ENCODE assay signal across 9 cellular contexts in genomic region chr12:401235-402126, GRCh38. TPM values are rescaled to one million over a fixed set of nuclear protein-coding genes. Genes with fewer than 3 reads are reported as not detected.
DNase-seq lines count a peak whose midpoint lies in the region; ATAC-seq and TF ChIP-seq lines count a peak whose summit lies in the region.
"Had no signal": no experiment of that assay in that cellular context is flagged by ENCODE, and none has a peak within 500 bp of the region (broad histone marks: within the 10 kb centered on the region; RNA-seq: fewer than 3 reads in every experiment).

TSS of gene CCDC77 (plus strand) at chr12:401644. CDS start at chr12:409384, 7,740 bp downstream.

- intact Hi-C loops in activated CD4-positive, alpha-beta memory T cell treated with anti-CD3 and anti-CD28 coated beads for 36 hours (cut with micrococcal nuclease) = loop anchor here (1.0 kb wide), 1 partner anchor 12 kb away; the partner anchor contains the start of gene KDM5A

- no peaks in the 10 kb centered on the region for H3K9me3 Mint-ChIP-seq in activated CD4-positive, alpha-beta memory T cell treated with anti-CD3 and anti-CD28 coated beads for 36 hours
- H3K9me3 Mint-ChIP-seq: nephron had no signal

- no peaks in the 10 kb centered on the region for H3K9me3 ChIP-seq in mucosa of stomach (ENCODE audit: control insufficient read depth, low read length)

- no peak within 1 kb of the TSS for H3K27ac Mint-ChIP-seq in activated CD4-positive, alpha-beta memory T cell treated with anti-CD3 and anti-CD28 coated beads for 36 hours
- H3K27ac Mint-ChIP-seq: nephron had no signal

- H3K4me3 ChIP-seq in BJ (ENCODE audit: low read depth, low read length) = peak within 1 kb of the TSS; percentile 75
- peak within 1 kb of the TSS; percentile 97 for H3K4me3 ChIP-seq in mucosa of stomach (ENCODE audit: low read length)

- H3K4me3 Mint-ChIP-seq in activated CD4-positive, alpha-beta memory T cell treated with anti-CD3 and anti-CD28 coated beads for 36 hours = no peak within 1 kb of the TSS
- H3K4me3 Mint-ChIP-seq: nephron had no signal

- no peaks in the 10 kb centered on the region for H3K36me3 Mint-ChIP-seq in activated CD4-positive, alpha-beta memory T cell treated with anti-CD3 and anti-CD28 coated beads for 36 hours

- H3K9ac ChIP-seq in mucosa of stomach (ENCODE audit: low read length) = peak within 1 kb of the TSS; percentile 78

- H3K4me1 Mint-ChIP-seq in activated CD4-positive, alpha-beta memory T cell treated with anti-CD3 and anti-CD28 coated beads for 36 hours (ENCODE audit: low read depth) = no peaks in the 10 kb centered on the region
- H3K4me1 Mint-ChIP-seq: nephron had no signal

- peaks cover 13% of the 10 kb centered on the region for H3K4me1 ChIP-seq in mucosa of stomach (ENCODE audit: control insufficient read depth, insufficient read depth, low read length)

- peak; percentile 56 for TF ChIP-seq CTCF in BJ (IDR thresholded peaks at IDR 0.05; ENCODE audit: insufficient read depth, low read depth, low read length)

- CTCF ChIA-PET in BJ (lab: Yijun Ruan, JAX) = interaction anchor here (0.9 to 1.8 kb wide), 4 partner anchors 8 to 41 kb away, joined by 3 to 5 read pairs (median 4); partner anchors contain the start of gene KDM5A
- CTCF ChIA-PET in activated CD4-positive, alpha-beta memory T cell treated with anti-CD3 and anti-CD28 coated beads for 36 hours (lab: Charles Lee) = interaction anchor here (0.5 to 3.6 kb wide), 10 partner anchors 11 to 717 kb away, joined by 3 to 38 read pairs (median 4); partner anchors contain the start of genes KDM5A and RAD52

- no peaks in the 10 kb centered on the region for H3K27me3 ChIP-seq in BJ (ENCODE audit: control insufficient read depth, insufficient read depth, low read length)
- H3K27me3 ChIP-seq in mucosa of stomach (ENCODE audit: control insufficient read depth, insufficient read depth, low read length) = no peaks in the 10 kb centered on the region

- H3K27me3 Mint-ChIP-seq in activated CD4-positive, alpha-beta memory T cell treated with anti-CD3 and anti-CD28 coated beads for 36 hours = no peaks in the 10 kb centered on the region

- DNase-seq in BJ (ENCODE audit: low read depth) = peak; percentile 46
- peak; percentile 92 for DNase-seq in HK-2 (ENCODE audit: unreplicated experiment)
- peak; percentile 97 for DNase-seq in activated CD4-positive, alpha-beta memory T cell treated with anti-CD3 and anti-CD28 coated beads for 36 hours
- DNase-seq in epidermal melanocyte (ENCODE audit: insufficient read length, low spot score) = peak; percentile 52
- peak; percentile 83 to 84 for DNase-seq in stimulated activated CD8-positive, alpha-beta memory T cell treated with anti-CD3 and anti-CD28 coated beads, Interleukin-7, amount 100 ng/mL, for 4 hours (ENCODE audit: low read depth in 2 of 2)
- no peak for DNase-seq in AML-193 (lab: John Stamatoyannopoulos, UW)

- POLR2A ChIA-PET in BJ (lab: Charles Lee) = interaction anchor here (1.3 kb wide), 1 partner anchor 12 kb away, joined by 3 read pairs; the partner anchor contains the start of gene KDM5A
- POLR2A ChIA-PET in activated CD4-positive, alpha-beta memory T cell treated with anti-CD3 and anti-CD28 coated beads for 36 hours (lab: Charles Lee) = interaction anchor here (0.6 to 4.5 kb wide), 5 partner anchors 10 to 37 kb away, joined by 3 to 31 read pairs (median 4); partner anchors contain the start of gene KDM5A

- ATAC-seq in GM19452 (IDR thresholded peaks at IDR 0.05; ENCODE audit: unreplicated experiment) = peak; percentile 97

- H3K36me3 ChIP-seq in BJ (ENCODE audit: control insufficient read depth, insufficient read depth, low read length) = no peaks in the 10 kb centered on the region
- no peaks in the 10 kb centered on the region for H3K36me3 ChIP-seq in mucosa of stomach (ENCODE audit: control insufficient read depth, insufficient read depth, low read length)

RNA-seq across cellular contexts. Expression of gene CCDC77, which starts in this region (rescaled TPM):
- 7.0 and 8.4 TPM in 2 replicates for polyA plus RNA-seq in BJ (2011; rRNA removed)
- polyA minus RNA-seq in BJ (2011; rRNA and poly(A)+ RNA removed) = 4.5 and 4.7 TPM in 2 replicates
- total RNA-seq in activated CD4-positive, alpha-beta memory T cell treated with anti-CD3 and anti-CD28 coated beads for 36 hours = 10 to 100 TPM; 14.4 to 14.7 TPM

Comparison
In these comparisons a context has a peak if more than half of its experiments do, and no peak if none do; other contexts are left out.
1. DNase-seq: peak in BJ (single experiment), HK-2 (single experiment), activated CD4-positive, alpha-beta memory T cell treated with anti-CD3 and anti-CD28 coated beads for 36 hours (single experiment), epidermal melanocyte (single experiment) and stimulated activated CD8-positive, alpha-beta memory T cell treated with anti-CD3 and anti-CD28 coated beads, Interleukin-7, amount 100 ng/mL, for 4 hours (2 of 2); none in AML-193 (0 of 2).